33 cellular contexts compared by ENCODE assay signal in genomic region chr12:129589503-129589902, GRCh38.
"Had no signal": no experiment of that assay in that cellular context is flagged by ENCODE, and none has a peak within 500 bp of the region (broad histone marks: within the 10 kb centered on the region; RNA-seq: fewer than 3 reads in every experiment).

No MANE protein-coding gene starts in this region.

- H3K27me3 ChIP-seq: ascending aorta had no signal

- H3K27ac ChIP-seq: ascending aorta, cardiac muscle cell, VCaP had no signal

- DNase-seq: activated CD4-positive, alpha-beta memory T cell treated with anti-CD3 and anti-CD28 coated beads, Interleukin-2, amount 10 ng/mL, durations not matched to agents 7 days and 5 days; activated CD4-positive, alpha-beta T cell treated with anti-CD3 and anti-CD28 coated beads for 1 hour; activated CD4-positive, alpha-beta T cell treated with anti-CD3 and anti-CD28 coated beads for 36 hours; activated CD4-positive, alpha-beta T cell treated with anti-CD3 and anti-CD28 coated beads for 48 hours; activated CD4-positive, alpha-beta T cell treated with anti-CD3 and anti-CD28 coated beads, Interleukin-2, amount 10 ng/mL, durations not matched to agents 7 days and 5 days; activated CD4-positive, alpha-beta T cell treated with anti-CD3 and anti-CD28 coated beads, Interleukin-2, amount 50 U/mL, for 48 hours; activated CD4-positive, CD25-positive, alpha-beta regulatory T cell; activated CD8-positive, alpha-beta memory T cell treated with anti-CD3 and anti-CD28 coated beads for 24 hours; activated CD8-positive, alpha-beta memory T cell treated with anti-CD3 and anti-CD28 coated beads, Interleukin-2, amount 10 ng/mL, durations not matched to agents 7 days and 5 days; activated CD8-positive, alpha-beta memory T cell treated with anti-CD3 and anti-CD28 coated beads, Interleukin-2, amount 50 U/mL, for 48 hours; activated CD8-positive, alpha-beta T cell treated with anti-CD3 and anti-CD28 coated beads, Interleukin-2, amount 10 ng/mL, durations not matched to agents 7 days and 5 days; activated effector memory CD4-positive, alpha-beta T cell treated with Interleukin-2 at 50 U/mL for 16 hours; activated gamma-delta T cell; activated naive CD4-positive, alpha-beta T cell treated with anti-CD3 and anti-CD28 coated beads, Interleukin-2, amount 10 ng/mL, durations not matched to agents 7 days and 5 days; activated naive CD4-positive, alpha-beta T cell treated with Interleukin-2 at 50 U/mL for 16 hours; activated naive CD8-positive, alpha-beta T cell treated with anti-CD3 and anti-CD28 coated beads, Interleukin-2, amount 10 ng/mL, durations not matched to agents 7 days and 5 days; activated naive CD8-positive, alpha-beta T cell treated with anti-CD3 and anti-CD28 coated beads, Interleukin-2, amount 50 U/mL, for 24 hours; activated T-cell treated with anti-CD3 and anti-CD28 coated beads, Interleukin-2, amount 50 U/mL, for 24 hours; activated T-cell treated with anti-CD3 and anti-CD28 coated beads, Interleukin-2, amount 50 U/mL, for 48 hours; amygdala; anterior cingulate cortex; caudate nucleus; cerebellar nuclear complex; T-helper 1 cell; T-helper 2 cell; T-helper 9 cell had no signal

- H3K4me1 ChIP-seq: ascending aorta had no signal

- ATAC-seq: activated CD4-positive, alpha-beta T cell treated with anti-CD3 and anti-CD28 coated beads for 36 hours; activated CD4-positive, CD25-positive, alpha-beta regulatory T cell treated with anti-CD3 and anti-CD28 coated beads, Interleukin-2, amount 50 U/mL, for 24 hours; activated CD8-positive, alpha-beta memory T cell treated with anti-CD3 and anti-CD28 coated beads, Interleukin-2, amount 10 ng/mL, durations not matched to agents 7 days and 5 days; activated CD8-positive, alpha-beta T cell treated with anti-CD3 and anti-CD28 coated beads, Interleukin-2, amount 10 ng/mL, durations not matched to agents 7 days and 5 days; activated naive CD8-positive, alpha-beta T cell treated with anti-CD3 and anti-CD28 coated beads, Interleukin-2, amount 50 U/mL, for 24 hours; WTC11 had no signal

- H3K4me3 ChIP-seq: ascending aorta, cardiac muscle cell had no signal

- H3K9me3 ChIP-seq: ascending aorta had no signal

- H3K36me3 ChIP-seq: ascending aorta, cardiac muscle cell had no signal

- FAIRE-seq: bronchial epithelial cell, TTC549 had no signal
